8 cellular contexts compared by ENCODE assay signal in the genomic region with DNA sequence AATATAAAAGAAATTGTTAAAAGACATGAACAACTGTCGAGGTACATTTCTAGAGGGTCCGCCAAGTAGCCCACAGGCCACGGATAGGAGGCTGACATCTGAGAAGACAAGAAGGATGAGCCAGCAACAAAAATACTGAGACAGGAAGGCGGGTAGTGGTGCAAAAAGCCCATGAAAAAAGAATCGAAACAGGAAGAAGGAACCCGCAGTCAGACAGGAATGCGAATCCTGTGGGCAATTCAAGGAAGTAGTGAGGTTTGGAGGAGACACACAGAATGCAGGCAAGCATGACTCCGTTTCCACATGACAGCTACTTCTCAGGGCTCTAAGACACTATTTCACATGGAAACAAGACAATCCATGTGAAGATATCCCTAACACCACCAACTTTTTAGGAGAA.
DNase-seq lines count a peak whose midpoint lies in the region; ATAC-seq and TF ChIP-seq lines count a peak whose summit lies in the region.

No MANE protein-coding gene starts in this region.

- H2BK5ac ChIP-seq in neuronal stem cell (ENCODE audit: low read length) = no peak overlapping the region

- no peaks in the 10 kb centered on the region for H4K20me1 ChIP-seq in neural progenitor cell (ENCODE audit: low read depth)

- no peak overlapping the region for H2AK5ac ChIP-seq in neuronal stem cell (ENCODE audit: low read depth, low read length)

- no peaks in the 10 kb centered on the region for H3K79me1 ChIP-seq in neuronal stem cell (ENCODE audit: low read depth, low read length)

- no peak for TF ChIP-seq CTCF in coronary artery (IDR thresholded peaks at IDR 0.05)
- TF ChIP-seq CTCF in parathyroid adenoma (IDR thresholded peaks at IDR 0.05) = no peak
- TF ChIP-seq CTCF in neural progenitor cell (IDR thresholded peaks at IDR 0.05) = no peak

- no peak overlapping the region for H2BK120ac ChIP-seq in neuronal stem cell (ENCODE audit: low read depth, low read length)

- H2AFZ ChIP-seq in parathyroid adenoma (no peak overlapping the region), neuronal stem cell (ENCODE audit: low read length) (no peak overlapping the region), neural progenitor cell (replicated peaks) (no peak overlapping the region)

- H3K4me3 ChIP-seq in coronary artery = peak overlapping the region; percentile 11
- no peak overlapping the region for H3K4me3 ChIP-seq in parathyroid adenoma (ENCODE audit: low read depth, low read length)
- H3K4me3 ChIP-seq in neuronal stem cell (ENCODE audit: low read length in 2 of 2) = no peak overlapping the region
- no peak overlapping the region for H3K4me3 ChIP-seq in neural progenitor cell

- H3K27ac ChIP-seq in coronary artery (peak overlapping the region in 1 of 2 donors; percentile 75), parathyroid adenoma (peak overlapping the region; percentile 3), neuronal stem cell (replicated peaks; ENCODE audit: low read length) (no peak overlapping the region), neural progenitor cell (no peak overlapping the region)

- no peaks in the 10 kb centered on the region for H3K27me3 Mint-ChIP-seq in neural progenitor cell (ENCODE audit: insufficient read depth, low read depth)

- H4K91ac ChIP-seq in neuronal stem cell (ENCODE audit: low read depth, low read length, poor library complexity) = no peak overlapping the region

- DNase-seq in HPDE6-E6E7 (ENCODE audit: extremely low spot score) (peak; percentile 41), coronary artery (ENCODE audit: low spot score) (no peak), neuronal stem cell (ENCODE audit: low spot score) (no peak), neural progenitor cell (ENCODE audit: low spot score) (no peak), NCI-H1048 (lab: John Stamatoyannopoulos, UW) (no peak)

- WGBS in neuronal stem cell (ENCODE audit: extremely low coverage in 2 of 2, insufficient read length in 2 of 2, insufficient replicate concordance in 1 of 2), 2 donors = no CpG with 5 or more reads among the region's 8 CpGs

- no peak overlapping the region for H3K9ac ChIP-seq in parathyroid adenoma
- H3K9ac ChIP-seq in neuronal stem cell (ENCODE audit: low read depth, low read length, poor library complexity) = no peak overlapping the region
- no peak overlapping the region for H3K9ac ChIP-seq in neural progenitor cell

- no peak overlapping the region for H3K4ac ChIP-seq in neuronal stem cell (ENCODE audit: low read length)

- peak overlapping the region; percentile 15 for H3K4me2 ChIP-seq in parathyroid adenoma (ENCODE audit: low read length)
- no peak overlapping the region for H3K4me2 ChIP-seq in neuronal stem cell (ENCODE audit: insufficient read depth, low read length, poor library complexity, severe bottlenecking)
- no peak overlapping the region for H3K4me2 ChIP-seq in neural progenitor cell

- no peaks in the 10 kb centered on the region for H3K27me3 ChIP-seq in parathyroid adenoma (ENCODE audit: control insufficient read depth, insufficient read depth, low read length)
- no peaks in the 10 kb centered on the region for H3K27me3 ChIP-seq in neuronal stem cell (ENCODE audit: control insufficient read depth in 3 of 3, insufficient read depth in 3 of 3, low read depth in 1 of 3, low read length in 3 of 3)
- no peaks in the 10 kb centered on the region for H3K27me3 ChIP-seq in neural progenitor cell

- H3K18ac ChIP-seq in neuronal stem cell (ENCODE audit: low read length) = no peak overlapping the region

- no peak overlapping the region for H3K23ac ChIP-seq in neuronal stem cell (ENCODE audit: low read depth, low read length, poor library complexity)

- H3K4me3 Mint-ChIP-seq in neural progenitor cell = no peak overlapping the region

- peaks cover 5% of the 10 kb centered on the region for H3K4me1 ChIP-seq in parathyroid adenoma
- no peaks in the 10 kb centered on the region for H3K4me1 ChIP-seq in neuronal stem cell (ENCODE audit: control insufficient read depth in 2 of 2, insufficient read depth in 1 of 2, low read depth in 1 of 2, low read length in 2 of 2)
- H3K4me1 ChIP-seq in neural progenitor cell = no peaks in the 10 kb centered on the region

- no peak overlapping the region for H2BK15ac ChIP-seq in neuronal stem cell (ENCODE audit: low read length)

- peak; percentile 42 for ATAC-seq in GM19397 (IDR thresholded peaks at IDR 0.05; ENCODE audit: unreplicated experiment)
- ATAC-seq in esophagus mucosa = no peak

- H3K36me3 ChIP-seq in parathyroid adenoma (ENCODE audit: control insufficient read depth, insufficient read depth, low read length) (no peaks in the 10 kb centered on the region), neuronal stem cell (replicated peaks in 1 of 2; ENCODE audit: control insufficient read depth in 2 of 2, insufficient read depth in 2 of 2, low read length in 2 of 2) (no peaks in the 10 kb centered on the region), neural progenitor cell (no peaks in the 10 kb centered on the region)

- no peak overlapping the region for H4K8ac ChIP-seq in neuronal stem cell (ENCODE audit: low read depth, low read length)

- no peak overlapping the region for H2BK12ac ChIP-seq in neuronal stem cell (ENCODE audit: low read length)

- no peak overlapping the region for H3K27ac Mint-ChIP-seq in neural progenitor cell

- no peaks in the 10 kb centered on the region for H3K9me3 Mint-ChIP-seq in neural progenitor cell

- no peaks in the 10 kb centered on the region for H3F3A ChIP-seq in neural progenitor cell (ENCODE audit: low read depth)

- H3K79me2 ChIP-seq in parathyroid adenoma (no peaks in the 10 kb centered on the region), neural progenitor cell (ENCODE audit: low read depth) (no peaks in the 10 kb centered on the region)

- H3K9me3 ChIP-seq in parathyroid adenoma (ENCODE audit: control insufficient read depth, low read length) = no peaks in the 10 kb centered on the region
- no peaks in the 10 kb centered on the region for H3K9me3 ChIP-seq in neuronal stem cell (replicated peaks in 1 of 2; ENCODE audit: control insufficient read depth in 2 of 2, insufficient read depth in 1 of 2, low read depth in 1 of 2, low read length in 2 of 2)
- H3K9me3 ChIP-seq in neural progenitor cell (ENCODE audit: low read depth) = no peaks in the 10 kb centered on the region

- H3K36me3 Mint-ChIP-seq in neural progenitor cell = no peaks in the 10 kb centered on the region

- H3K4me1 Mint-ChIP-seq in neural progenitor cell = peaks cover 4% of the 10 kb centered on the region

- H3K14ac ChIP-seq in neuronal stem cell (ENCODE audit: low read length) = no peak overlapping the region
